Comparison of ENCODE assay signal across 9 cellular contexts in the genomic region with DNA sequence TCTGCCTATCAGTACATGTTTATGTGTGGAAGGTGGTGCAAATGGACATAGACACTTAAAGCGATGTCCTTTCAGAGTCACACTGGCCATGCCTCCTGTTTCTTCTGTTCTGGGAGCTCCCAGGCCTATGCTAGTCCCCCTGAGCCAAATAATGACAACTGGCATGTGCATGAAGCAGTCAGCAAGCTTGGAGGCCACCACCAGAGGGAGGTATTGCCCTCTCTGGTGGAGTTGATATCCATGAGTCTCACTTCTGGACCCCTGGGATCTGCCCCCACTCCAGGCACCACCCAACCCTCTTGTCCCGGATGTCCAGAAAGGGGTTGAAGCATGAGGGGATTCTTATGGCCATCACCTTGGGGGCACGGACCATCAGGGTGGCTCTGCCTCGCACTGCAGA.
A peak's percentile ranks its signal among the peaks of the same experiment; 100 is the strongest.
DNase-seq lines count a peak whose midpoint lies in the region; ATAC-seq, FAIRE-seq and TF ChIP-seq lines count a peak whose summit lies in the region.
"Had no signal": no experiment of that assay in that cellular context is flagged by ENCODE, and none has a peak within 500 bp of the region (broad histone marks: within the 10 kb centered on the region; RNA-seq: fewer than 3 reads in every experiment).

No MANE protein-coding gene starts in this region.

- no peak overlapping the region for H3K4me3 ChIP-seq in RWPE2 (ENCODE audit: severe bottlenecking)
- H3K4me3 ChIP-seq in epithelial cell of proximal tubule (ENCODE audit: low read depth, low read length), result no peak overlapping the region
- no peak overlapping the region for H3K4me3 ChIP-seq in psoas muscle

- H2BK20ac ChIP-seq in H9 (ENCODE audit: low read depth, low read length, poor library complexity, severe bottlenecking), result no peak overlapping the region

- no peak overlapping the region for H3K56ac ChIP-seq in H9 (ENCODE audit: insufficient read length, low read depth, low read length)

- H2BK15ac ChIP-seq in H9 (ENCODE audit: low read depth, low read length), result no peak overlapping the region

- WGBS in H9 (ENCODE audit: extremely low coverage, insufficient read length, low lambda C conversion rate), result no CpG with 5 or more reads among the region's 4 CpGs
- 97 to 100% (median 97%) methylated on average over 4 of the region's 4 CpGs for whole genome bisulfite sequencing in psoas muscle, 3 donors

- no peaks in the 10 kb centered on the region for H3K79me2 ChIP-seq in H9 (ENCODE audit: insufficient read depth, low read length)

- peaks cover 0 to 5% (median 0%) of the 10 kb centered on the region in 3 experiments; a peak in 2 of 7 replicates for H3K36me3 Mint-ChIP-seq in H9 (ENCODE audit: insufficient read depth in 1 of 3, low read depth in 3 of 3)

- H3K36me3 ChIP-seq in RWPE2 (ENCODE audit: low read depth) (0 out of 2 replicates have a peak, but pooled peaks cover 3% of the 10 kb centered on the region), psoas muscle (ENCODE audit: insufficient read depth in 1 of 2, low read depth in 1 of 2) (no peaks in the 10 kb centered on the region)

- no peak overlapping the region for H2AK5ac ChIP-seq in H9 (ENCODE audit: insufficient read length, low read length)

- H4K91ac ChIP-seq in H9 (ENCODE audit: insufficient read length, low read depth, low read length), result no peak overlapping the region

- H3K14ac ChIP-seq in H9 (ENCODE audit: insufficient read depth, low read length), result no peak overlapping the region

- H3K4me2 ChIP-seq in H9 (ENCODE audit: insufficient read depth, insufficient read length, low read length), result no peak overlapping the region

- H3K4me1 Mint-ChIP-seq in H9, result peaks cover 15 to 16% of the 10 kb centered on the region in 2 experiments

- H2AFZ ChIP-seq in H9 (ENCODE audit: low read length), result no peak overlapping the region

- H3K27ac ChIP-seq in H9 (ENCODE audit: insufficient read length, low read depth, low read length) (no peak overlapping the region), RWPE2 (ENCODE audit: poor library complexity, severe bottlenecking) (no peak overlapping the region), psoas muscle (no peak overlapping the region)

- DNase-seq in NCI-H1105 (lab: John Stamatoyannopoulos, UW) (peak; percentile 2), NCI-H1105 treated with DMSO at 0.1 percent for 48 hours (lab: John Stamatoyannopoulos, UW) (no peak), H9 (peak; percentile 62), RWPE2 (ENCODE audit: low spot score) (no peak), epithelial cell of proximal tubule (ENCODE audit: low read depth) (no peak), psoas muscle (peak in 1 of 2 donors; percentile 17), RCC 7860 (ENCODE audit: low spot score) (no peak), NCI-H510A (lab: John Stamatoyannopoulos, UW) (no peak)

- no peak overlapping the region for H2BK12ac ChIP-seq in H9 (ENCODE audit: insufficient read length, low read depth, low read length)

- H3K27me3 ChIP-seq in H9 (ENCODE audit: insufficient read depth, low read length) (no peaks in the 10 kb centered on the region), RWPE2 (ENCODE audit: insufficient read depth, poor library complexity, severe bottlenecking) (no peaks in the 10 kb centered on the region), psoas muscle (ENCODE audit: insufficient read depth in 3 of 3, low read length in 2 of 3) (no peaks in the 10 kb centered on the region)

- ATAC-seq in RWPE2 (ENCODE audit: low read depth) (0 out of 3 replicates have a peak, but pooled peaks have one; percentile 33), psoas muscle (no peak)

- no peak overlapping the region for H3T11ph ChIP-seq in H9 (ENCODE audit: low read length)

- no peaks in the 10 kb centered on the region for H3K79me1 ChIP-seq in H9 (ENCODE audit: insufficient read depth, low read depth, low read length, poor library complexity, severe bottlenecking)

- H3K9me3 ChIP-seq in H9 (ENCODE audit: control insufficient read depth, low read depth, low read length) (no peaks in the 10 kb centered on the region), RWPE2 (ENCODE audit: severe bottlenecking) (no peaks in the 10 kb centered on the region), psoas muscle (no peaks in the 10 kb centered on the region)

- H3K27ac Mint-ChIP-seq in H9, result no peak overlapping the region
- H3K27ac Mint-ChIP-seq: T-helper 1 cell treated with Interleukin-12 subunit alpha and Interleukin-12 subunit beta and Interleukin-4 antibody, amounts not matched to agents 30 μg/mL and 1 μg/mL, for 36 hours had no signal

- peak; percentile 81 for TF ChIP-seq CTCF in H9 (conservative IDR thresholded peaks at IDR 0.05)
- TF ChIP-seq CTCF in RWPE2 (IDR thresholded peaks at IDR 0.05; ENCODE audit: poor library complexity, severe bottlenecking), result peak; percentile 73
- peak; percentile 85 for TF ChIP-seq CTCF in epithelial cell of proximal tubule (conservative IDR thresholded peaks at IDR 0.05; ENCODE audit: low read depth, low read length)
- peak; percentile 20 for TF ChIP-seq CTCF in psoas muscle (IDR thresholded peaks at IDR 0.05)

- no peaks in the 10 kb centered on the region for H3K23me2 ChIP-seq in H9 (ENCODE audit: insufficient read length, low read depth, low read length, poor library complexity, severe bottlenecking)

- no peak for FAIRE-seq in RCC 7860 (lab: Jason Lieb, UNC)

- H3K4ac ChIP-seq in H9 (ENCODE audit: low read depth, low read length), result no peak overlapping the region

- no peak overlapping the region for H3K4me3 Mint-ChIP-seq in H9
- H3K4me3 Mint-ChIP-seq: T-helper 1 cell treated with Interleukin-12 subunit alpha and Interleukin-12 subunit beta and Interleukin-4 antibody, amounts not matched to agents 30 μg/mL and 1 μg/mL, for 36 hours had no signal

- H2BK120ac ChIP-seq in H9 (ENCODE audit: low read depth, low read length, poor library complexity, severe bottlenecking), result no peak overlapping the region

- no peak overlapping the region for H3K18ac ChIP-seq in H9 (ENCODE audit: insufficient read length, low read depth, low read length)

- H2BK5ac ChIP-seq in H9 (ENCODE audit: insufficient read length, low read length), result no peak overlapping the region

- no peaks in the 10 kb centered on the region for H3K27me3 Mint-ChIP-seq in H9 (ENCODE audit: low read depth)

- no peak overlapping the region for H4K5ac ChIP-seq in H9 (ENCODE audit: insufficient read length, low read depth, low read length)

- H4K20me1 ChIP-seq in H9 (ENCODE audit: control insufficient read depth, insufficient read depth, insufficient read length), result no peaks in the 10 kb centered on the region

- no peaks in the 10 kb centered on the region for H3K4me1 ChIP-seq in H9 (ENCODE audit: insufficient read depth, low read length)
- H3K4me1 ChIP-seq in RWPE2 (ENCODE audit: insufficient read depth, poor library complexity, severe bottlenecking), result no peaks in the 10 kb centered on the region
- H3K4me1 ChIP-seq in psoas muscle, result peaks cover 4% of the 10 kb centered on the region

- no peak overlapping the region for H4K8ac ChIP-seq in H9 (replicated peaks; ENCODE audit: insufficient read length, low read depth, low read length)

- H3K9ac ChIP-seq in H9 (ENCODE audit: extremely low read depth, insufficient read length, low read length), result no peak overlapping the region

- intact Hi-C loops in psoas muscle (cut with DNase I), result loop anchor here in 1 of 2 donors (10.0 kb wide), 2 partner anchors 178 to 538 kb away; no protein-coding TSS in a partner anchor

- H3K9me3 Mint-ChIP-seq in H9, result no peaks in the 10 kb centered on the region
- H3K9me3 Mint-ChIP-seq: T-helper 1 cell treated with Interleukin-12 subunit alpha and Interleukin-12 subunit beta and Interleukin-4 antibody, amounts not matched to agents 30 μg/mL and 1 μg/mL, for 36 hours had no signal

- no peak overlapping the region for H3K23ac ChIP-seq in H9 (ENCODE audit: insufficient read length, low read depth, low read length)

Comparison
In these comparisons a context has a peak if more than half of its experiments do, and no peak if none do; other contexts are left out.
1. DNase-seq: peak in NCI-H1105 (single experiment) and H9 (single experiment); none in NCI-H1105 treated with DMSO at 0.1 percent for 48 hours (single experiment), RWPE2 (single experiment), epithelial cell of proximal tubule (single experiment), RCC 7860 (single experiment) and NCI-H510A (single experiment).
2. CTCF ChIP-seq: peak in every context shown above with its lines; median percentile 85 in epithelial cell of proximal tubule; 81 in H9; 73 in RWPE2; 20 in psoas muscle.